24 cellular contexts compared by ENCODE assay signal in the genomic region with DNA sequence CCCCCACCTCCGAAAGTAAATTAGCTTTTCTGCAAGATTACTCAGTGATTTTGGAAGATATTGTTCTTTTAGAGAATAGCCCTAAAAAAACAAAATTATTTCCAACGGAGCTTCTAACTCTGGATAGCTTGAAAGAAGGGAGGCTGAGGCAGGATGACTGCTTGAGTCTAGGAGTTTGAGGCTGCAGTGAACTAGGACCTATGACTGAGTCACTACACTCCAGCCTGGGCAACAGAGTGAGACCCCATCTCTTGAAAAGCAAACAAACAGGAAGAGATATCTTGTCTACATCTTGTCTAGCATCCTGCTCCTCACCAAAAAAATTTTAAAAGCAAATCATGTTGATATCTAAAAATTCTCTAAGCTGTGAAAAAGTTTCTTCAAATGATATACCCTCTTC. TPM values are rescaled to one million over a fixed set of nuclear protein-coding genes. Genes with fewer than 3 reads are reported as not detected.
DNase-seq lines count a peak whose midpoint lies in the region; ATAC-seq, FAIRE-seq and TF ChIP-seq lines count a peak whose summit lies in the region.
"Had no signal": no experiment of that assay in that cellular context is flagged by ENCODE, and none has a peak within 500 bp of the region (broad histone marks: within the 10 kb centered on the region; RNA-seq: fewer than 3 reads in every experiment).

No MANE protein-coding gene starts in this region.

- 68% methylated on average over 2 of the region's 2 CpGs for WGBS in K562 (ENCODE audit: insufficient coverage, low coverage, missing lambda C conversion rate)
- WGBS in HepG2 (ENCODE audit: low lambda C conversion rate), result 89% methylated on average over 2 of the region's 2 CpGs

- no peak for ATAC-seq in CD8-positive, alpha-beta T cell
- ATAC-seq in K562, result no peak
- ATAC-seq in HepG2, result no peak
- ATAC-seq: GM12878 had no signal

- H3K27ac ChIP-seq in CD8-positive, alpha-beta T cell (ENCODE audit: low read depth, low read length), result no peak overlapping the region
- H3K27ac ChIP-seq in K562 (ENCODE audit: extremely low read depth, low read depth, low read length) (no peak overlapping the region), HepG2 (ENCODE audit: extremely low read length, insufficient read depth, low read length) (no peak overlapping the region)
- H3K27ac ChIP-seq: 22Rv1, BLaER1, C4-2B, GM23248 had no signal

- no peaks in the 10 kb centered on the region for H3K27me3 ChIP-seq in CD8-positive, alpha-beta T cell (ENCODE audit: insufficient read depth, low read length)
- H3K27me3 ChIP-seq in K562 (ENCODE audit: control insufficient read depth in 2 of 2, insufficient read depth in 2 of 2, low read length in 2 of 2) (no peaks in the 10 kb centered on the region), HepG2 (ENCODE audit: control insufficient read depth in 1 of 2, insufficient read depth in 2 of 2, low read length in 2 of 2) (no peaks in the 10 kb centered on the region)
- H3K27me3 ChIP-seq: BLaER1 had no signal

- in situ Hi-C loops in K562 (cut with MboI), result no loop called here
- in situ Hi-C loops in HepG2 (cut with HindIII; ENCODE audit: extremely low pct_ligation_motif_present, low pct_unique_long_range_greater_than_20kb), result no loop called here

- peaks cover 29% of the 10 kb centered on the region for H3K4me1 Mint-ChIP-seq in CD8-positive, alpha-beta T cell (ENCODE audit: low read depth)

- TF ChIP-seq RAD21 in K562 (CRISPR knock-in tag; conservative IDR thresholded peaks at IDR 0.05 in 1 of 2, IDR thresholded peaks at IDR 0.05 in 1 of 2) (no peak), HepG2 (CRISPR knock-in tag; IDR thresholded peaks at IDR 0.05) (no peak)

- H3K36me3 ChIP-seq in CD8-positive, alpha-beta T cell (ENCODE audit: insufficient read depth, low read length), result no peaks in the 10 kb centered on the region
- H3K36me3 ChIP-seq in K562 (ENCODE audit: control insufficient read depth, insufficient read depth, low read length), result peaks cover 10% of the 10 kb centered on the region
- H3K36me3 ChIP-seq in HepG2 (replicated peaks in 1 of 2; ENCODE audit: control insufficient read depth in 1 of 2, insufficient read depth in 2 of 2, low read length in 2 of 2), result peaks cover 1 to 6% of the 10 kb centered on the region in 2 experiments; a peak in 3 of 5 replicates

- peaks cover 1% of the 10 kb centered on the region for H3K4me1 ChIP-seq in CD8-positive, alpha-beta T cell (ENCODE audit: insufficient read depth, low read length)
- H3K4me1 ChIP-seq in K562 (replicated peaks in 1 of 2; ENCODE audit: control insufficient read depth in 2 of 2, insufficient read depth in 2 of 2, low read length in 2 of 2) (no peaks in the 10 kb centered on the region; a peak in 1 of 5 replicates), HepG2 (ENCODE audit: insufficient read depth, low read length) (no peaks in the 10 kb centered on the region)
- H3K4me1 ChIP-seq: BLaER1 had no signal

- TF ChIP-seq CTCF in CD8-positive, alpha-beta T cell (IDR thresholded peaks at IDR 0.05), result no peak
- TF ChIP-seq CTCF in K562 (IDR thresholded peaks at IDR 0.05 in 2 of 3, conservative IDR thresholded peaks at IDR 0.05 in 1 of 3; ENCODE audit: insufficient read depth in 2 of 3, low read depth in 1 of 3, low read length in 3 of 3) (no peak), HepG2 (CRISPR knock-in tag; IDR thresholded peaks at IDR 0.05) (no peak)

- DNase-seq in CD8-positive, alpha-beta T cell, result no peak
- DNase-seq in K562 (ENCODE audit: extremely low read depth in 1 of 4, low spot score in 3 of 4) (no peak), HepG2 (ENCODE audit: low spot score) (no peak), retina (no peak), HuH-7.5 (ENCODE audit: low spot score) (no peak), NCI-H748 treated with DMSO at 0.1 percent for 48 hours (lab: John Stamatoyannopoulos, UW) (no peak)
- DNase-seq: CD4-positive, CD25-positive, alpha-beta regulatory T cell; CD8-positive, alpha-beta memory T cell; DMS 273 treated with DMSO at 0.1 percent for 48 hours; DMS79; EL; GDM1; GM23248; H7; HCEC 1CT had no signal

- H3K9me1 ChIP-seq in K562 (ENCODE audit: control insufficient read depth, insufficient read depth, low read length), result no peaks in the 10 kb centered on the region

- FAIRE-seq in K562 (lab: Jason Lieb, UNC), result no peak
- FAIRE-seq in HepG2 (lab: Jason Lieb, UNC), result no peak
- FAIRE-seq: A204.1, D721Med, GM12878, GM19239, H1 had no signal

- H3K79me2 ChIP-seq in K562 (ENCODE audit: control insufficient read depth, insufficient read depth, low read length), result no peaks in the 10 kb centered on the region
- H3K79me2 ChIP-seq in HepG2 (ENCODE audit: insufficient read depth, low read length), result no peaks in the 10 kb centered on the region

- no peak overlapping the region for H3K4me2 ChIP-seq in K562 (ENCODE audit: insufficient read depth, low read length)
- H3K4me2 ChIP-seq in HepG2 (ENCODE audit: low read depth, low read length), result no peak overlapping the region
- H3K4me2 ChIP-seq: BLaER1 had no signal

- no peaks in the 10 kb centered on the region for H3K9me3 Mint-ChIP-seq in CD8-positive, alpha-beta T cell
- H3K9me3 Mint-ChIP-seq: CD4-positive, CD25-positive, alpha-beta regulatory T cell; CD8-positive, alpha-beta memory T cell had no signal

- no TSS peak for BruUV-seq in K562 (replicated peaks; lab: Mats Ljungman, UMichigan)
- no TSS peak for BruUV-seq in HepG2 (replicated peaks; lab: Mats Ljungman, UMichigan)

- H3K9ac ChIP-seq in K562 (ENCODE audit: insufficient read depth in 1 of 2, low read depth in 2 of 2, low read length in 2 of 2) (no peak overlapping the region), HepG2 (ENCODE audit: insufficient read depth, low read depth, low read length) (no peak overlapping the region)
- H3K9ac ChIP-seq: BLaER1, GM23248 had no signal

- H4K20me1 ChIP-seq in K562 (replicated peaks; ENCODE audit: control insufficient read depth, insufficient read depth, low read length) (no peaks in the 10 kb centered on the region), HepG2 (ENCODE audit: insufficient read depth, low read length) (no peaks in the 10 kb centered on the region)

- H3K4me3 ChIP-seq in CD8-positive, alpha-beta T cell (ENCODE audit: low read depth, low read length), result no peak overlapping the region
- H3K4me3 ChIP-seq in K562 (no peak overlapping the region), HepG2 (replicated peaks in 1 of 3; ENCODE audit: insufficient read depth in 1 of 3, low read depth in 2 of 3, low read length in 3 of 3) (no peak overlapping the region)
- H3K4me3 ChIP-seq: BLaER1, GM12878, GM23248 had no signal

- TF ChIP-seq POLR2A in K562 (conservative IDR thresholded peaks at IDR 0.05) (no peak), HepG2 (IDR thresholded peaks at IDR 0.05; ENCODE audit: insufficient read depth in 1 of 2, low read depth in 2 of 2, low read length in 2 of 2) (no peak)

- TF ChIP-seq EP300 in K562 (IDR thresholded peaks at IDR 0.05; ENCODE audit: low read length) (no peak), HepG2 (IDR thresholded peaks at IDR 0.05; ENCODE audit: low read depth in 2 of 2, low read length in 2 of 2) (no peak), HepG2 (CRISPR knock-in tag; IDR thresholded peaks at IDR 0.05; ENCODE audit: borderline replicate concordance) (no peak)

- H3K27me3 Mint-ChIP-seq in CD8-positive, alpha-beta T cell (ENCODE audit: low read depth), result no peaks in the 10 kb centered on the region
- H3K27me3 Mint-ChIP-seq: B cell; CD4-positive, CD25-positive, alpha-beta regulatory T cell; CD8-positive, alpha-beta memory T cell had no signal

- peaks cover 32% of the 10 kb centered on the region for H3K36me3 Mint-ChIP-seq in CD8-positive, alpha-beta T cell

- H3K9me3 ChIP-seq in CD8-positive, alpha-beta T cell (ENCODE audit: low read length), result no peaks in the 10 kb centered on the region
- H3K9me3 ChIP-seq in K562 (replicated peaks; ENCODE audit: control insufficient read depth, insufficient read depth, low read depth, low read length), result no peaks in the 10 kb centered on the region
- no peaks in the 10 kb centered on the region for H3K9me3 ChIP-seq in HepG2 (ENCODE audit: low read length)
- H3K9me3 ChIP-seq: BLaER1 had no signal

- H3K27ac Mint-ChIP-seq in CD8-positive, alpha-beta T cell, result peak overlapping the region; percentile 7
- H3K27ac Mint-ChIP-seq: B cell had no signal

- no peak overlapping the region for H3K4me3 Mint-ChIP-seq in CD8-positive, alpha-beta T cell
- H3K4me3 Mint-ChIP-seq: B cell; CD4-positive, CD25-positive, alpha-beta regulatory T cell; CD8-positive, alpha-beta memory T cell had no signal

- CTCF ChIA-PET in CD8-positive, alpha-beta T cell (lab: Charles Lee), result no interaction called here
- CTCF ChIA-PET in K562 (lab: Yijun Ruan, JAX; ENCODE audit: low intra/inter-chr PET ratio), result no interaction called here
- CTCF ChIA-PET in HepG2 (lab: Yijun Ruan, JAX; ENCODE audit: low intra/inter-chr PET ratio, low total read pairs), result no interaction called here

- no peak overlapping the region for H2AFZ ChIP-seq in K562 (ENCODE audit: low read depth, low read length)
- H2AFZ ChIP-seq in HepG2 (ENCODE audit: low read length), result no peak overlapping the region
- H2AFZ ChIP-seq: GM23248 had no signal

- intact Hi-C loops in CD8-positive, alpha-beta T cell (cut with DNase I, micrococcal nuclease), result no loop called here
- intact Hi-C loops in K562 (cut with micrococcal nuclease), result no loop called here
- intact Hi-C loops in HepG2 (cut with micrococcal nuclease; ENCODE audit: unreplicated experiment), result no loop called here

- POLR2A ChIA-PET in CD8-positive, alpha-beta T cell (lab: Charles Lee), result interaction anchor here (0.6 to 0.9 kb wide), 4 partner anchors 10 to 65 kb away, joined by 3 to 5 read pairs (median 3); no protein-coding TSS in a partner anchor
- POLR2A ChIA-PET in K562 (lab: Yijun Ruan, JAX), result interaction anchor here (0.6 to 1.9 kb wide), 6 partner anchors 10 to 349 kb away, joined by 3 to 8 read pairs (median 4); no protein-coding TSS in a partner anchor
- POLR2A ChIA-PET in HepG2 (lab: Yijun Ruan, JAX), result no interaction called here

RNA-seq across cellular contexts. Expression of gene CPLANE2, which starts 42.2 kb away (rescaled TPM):
- total RNA-seq in CD8-positive, alpha-beta T cell, result 1 to 10 TPM; 5.2 to 5.6 TPM
- total RNA-seq in K562 (2011; cell fraction: chromatin; rRNA removed; ENCODE audit: low replicate concordance), result 6.0 and 32.3 TPM in 2 replicates
- total RNA-seq in K562 (2011; cell fraction: nucleolus; rRNA removed), result 25.7 and 37.9 TPM in 2 replicates
- total RNA-seq in K562 (2011; cell fraction: nucleoplasm; rRNA removed), result 15.3 and 20.1 TPM in 2 replicates
- total RNA-seq in K562 (2014; rRNA removed) (19.9 and 27.8 TPM in 2 replicates), K562 (2014; rRNA removed; fragmentation: Illumina TruSeq; extraction: Trizol) (3.3 and 3.7 TPM in 2 replicates), K562 (2015; rRNA removed; fragmentation: Illumina TruSeq; extraction: Trizol) (8.0 and 8.3 TPM in 2 replicates), K562 (2021) (17.8 and 20.9 TPM in 2 replicates), HepG2 (2016; rRNA removed; fragmentation: Illumina TruSeq; extraction: Trizol) (0.98 and 1.6 TPM in 2 replicates)
- polyA plus RNA-seq in K562 (2011; rRNA removed) (10.9 and 15.9 TPM in 2 replicates), K562 (2014; fragmentation: Illumina TruSeq; extraction: Trizol) (8.1 and 13.6 TPM in 2 replicates), K562 (2014; fragmentation: Nextera tagmentation; extraction: Ambion mirVana) (under 1 TPM; 0.17 to 0.32 TPM), K562 (2014; rRNA removed) (10.3 and 15.5 TPM in 2 replicates), HepG2 (2011; rRNA removed) (0.27 and 0.29 TPM in 2 replicates)
- 14.2 and 28.7 TPM in 2 replicates for polyA plus RNA-seq in K562 (2011; cell fraction: cytosol; rRNA removed)
- 22.8 and 30.9 TPM in 2 replicates for polyA plus RNA-seq in K562 (2011; cell fraction: nucleus; rRNA removed)
- polyA plus RNA-seq in K562 (2012), result 16.0 and 21.8 TPM in 2 replicates
- 11.8 and 19.8 TPM in 2 replicates for polyA minus RNA-seq in K562 (2011; rRNA and poly(A)+ RNA removed)
- polyA minus RNA-seq in K562 (2011; cell fraction: cytosol; rRNA and poly(A)+ RNA removed), result 18.6 and 24.7 TPM in 2 replicates
- polyA minus RNA-seq in K562 (2011; cell fraction: nucleus; rRNA and poly(A)+ RNA removed), result 21.7 and 22.7 TPM in 2 replicates
- total RNA-seq in HepG2 (2016; cell fraction: cytosol; rRNA removed; fragmentation: Illumina TruSeq; extraction: Trizol; ENCODE audit: low read depth), result 0.62 and 0.71 TPM in 2 replicates
- 1.00 and 1.9 TPM in 2 replicates for total RNA-seq in HepG2 (2016; cell fraction: insoluble cytoplasmic fraction; rRNA removed; fragmentation: Illumina TruSeq; extraction: Trizol)
- total RNA-seq in HepG2 (2016; cell fraction: membrane; rRNA removed; fragmentation: Illumina TruSeq; extraction: Trizol), result 1.8 and 1.9 TPM in 2 replicates
- total RNA-seq in HepG2 (2016; cell fraction: nucleus; rRNA removed; fragmentation: Illumina TruSeq; extraction: Trizol), result 0.99 and 1.3 TPM in 2 replicates
- 0.12 and 0.42 TPM in 2 replicates for polyA plus RNA-seq in HepG2 (2011; cell fraction: cytosol; rRNA removed)
- polyA plus RNA-seq in HepG2 (2011; cell fraction: nucleus; rRNA removed), result 0.43 and 0.48 TPM in 2 replicates
- 0.38 and 0.53 TPM in 2 replicates for polyA plus RNA-seq in HepG2 (2012)
- 0.38 and 0.65 TPM in 2 replicates for polyA plus RNA-seq in HepG2 (2016; cell fraction: cytosol; fragmentation: Illumina TruSeq; extraction: Trizol; ENCODE audit: low read depth)
- 0.47 and 0.85 TPM in 2 replicates for polyA plus RNA-seq in HepG2 (2016; cell fraction: insoluble cytoplasmic fraction; fragmentation: Illumina TruSeq; extraction: Trizol; ENCODE audit: low read depth)
- polyA plus RNA-seq in HepG2 (2016; cell fraction: membrane; fragmentation: Illumina TruSeq; extraction: Trizol; ENCODE audit: low read depth), result 0.76 and 1.2 TPM in 2 replicates
- polyA plus RNA-seq in HepG2 (2016; cell fraction: nucleus; fragmentation: Illumina TruSeq; extraction: Trizol; ENCODE audit: insufficient read depth, low read depth), result 0.41 and 2.0 TPM in 2 replicates
- 4.2 and 10.4 TPM in 2 replicates for polyA minus RNA-seq in HepG2 (2011; rRNA and poly(A)+ RNA removed; ENCODE audit: low replicate concordance)
- polyA minus RNA-seq in HepG2 (2011; cell fraction: cytosol; rRNA and poly(A)+ RNA removed), result 2.1 TPM in 1 of 2 replicates, not detected in the other
- polyA minus RNA-seq in HepG2 (2011; cell fraction: nucleus; rRNA and poly(A)+ RNA removed), result 0.39 and 1.1 TPM in 2 replicates
